Comparison of ENCODE assay signal across 10 cellular contexts in the genomic region with DNA sequence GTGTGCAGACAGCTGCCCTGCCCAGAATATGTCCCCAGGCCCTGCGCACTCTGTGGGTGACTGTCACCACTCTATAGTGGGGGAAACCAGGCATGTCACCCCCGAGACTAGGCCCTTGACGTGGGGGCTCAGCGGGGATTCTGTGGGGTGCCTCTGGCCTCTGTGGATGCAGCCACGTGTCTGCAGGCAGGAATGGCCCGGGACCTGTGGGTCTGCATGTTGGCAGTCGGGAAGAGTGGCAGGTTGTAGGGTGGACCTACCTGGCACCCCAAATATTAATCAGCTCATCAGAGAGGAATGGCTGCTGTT. TPM values are rescaled to one million over a fixed set of nuclear protein-coding genes. Genes with fewer than 3 reads are reported as not detected.
DNase-seq lines count a peak whose midpoint lies in the region; ATAC-seq, FAIRE-seq and TF ChIP-seq lines count a peak whose summit lies in the region.
"Had no signal": no experiment of that assay in that cellular context is flagged by ENCODE, and none has a peak within 500 bp of the region (broad histone marks: within the 10 kb centered on the region; RNA-seq: fewer than 3 reads in every experiment).

No MANE protein-coding gene starts in this region.

- H3K9me3 Mint-ChIP-seq in nephron progenitor cell: no peaks in the 10 kb centered on the region

- H3K4me3 ChIP-seq in GM12865 (ENCODE audit: low read depth, low read length): peak overlapping the region; percentile 58
- peak overlapping the region; percentile 56; the same call in 1 of the 2 replicates for H3K4me3 ChIP-seq in WI38 (ENCODE audit: low read depth, low read length)
- H3K4me3 ChIP-seq in gastroesophageal sphincter: peak overlapping the region in 1 of 2 donors; percentile 43
- H3K4me3 ChIP-seq in gastrocnemius medialis: peak overlapping the region in 3 of 4 donors; percentile 37 to 61 (median 54)

- peaks cover 0 to 23% (median 0%) of the 10 kb centered on the region in 3 donors for H3K4me1 ChIP-seq in gastroesophageal sphincter
- H3K4me1 ChIP-seq in gastrocnemius medialis: peaks cover 24 to 25% of the 10 kb centered on the region in 2 donors

- no peak for TF ChIP-seq EP300 in gastroesophageal sphincter (IDR thresholded peaks at IDR 0.05)

- H3K36me3 ChIP-seq in gastroesophageal sphincter (no peaks in the 10 kb centered on the region), gastrocnemius medialis (no peaks in the 10 kb centered on the region)

- ATAC-seq in gastroesophageal sphincter: no peak
- no peak for ATAC-seq in gastrocnemius medialis
- ATAC-seq in GM21526 (IDR thresholded peaks at IDR 0.05; ENCODE audit: low FRiP score, unreplicated experiment): no peak

- FAIRE-seq in frontal cortex (lab: Jason Lieb, UNC): no peak

- no peak for DNase-seq in GM12865 (ENCODE audit: low read depth)
- DNase-seq in gastrocnemius medialis: no peak
- DNase-seq in NCI-H82 (lab: John Stamatoyannopoulos, UW): no peak
- DNase-seq in frontal cortex (ENCODE audit: low spot score in 2 of 2): no peak
- DNase-seq in nephron progenitor cell: no peak
- DNase-seq: dorsolateral prefrontal cortex, NCI-H1436 had no signal

- no peak for TF ChIP-seq POLR2A in gastroesophageal sphincter (IDR thresholded peaks at IDR 0.05)
- TF ChIP-seq POLR2A in gastrocnemius medialis (IDR thresholded peaks at IDR 0.05): no peak

- no peaks in the 10 kb centered on the region for H3K9me3 ChIP-seq in gastroesophageal sphincter
- no peaks in the 10 kb centered on the region for H3K9me3 ChIP-seq in gastrocnemius medialis

- in situ Hi-C loops in gastrocnemius medialis (cut with MboI; ENCODE audit: low sequenced_read_pairs in 4 of 4): loop anchor here in 2 of 4 donors (10.0 kb wide), 2 partner anchors 58 to 98 kb away; no protein-coding TSS in a partner anchor

- H3K36me3 Mint-ChIP-seq in nephron progenitor cell (ENCODE audit: low read depth): no peaks in the 10 kb centered on the region

- WGBS in gastroesophageal sphincter (ENCODE audit: low coverage in 1 of 2), 2 donors: no CpG with 5 or more reads among the region's 7 CpGs

- TF ChIP-seq CTCF in GM12865 (IDR thresholded peaks at IDR 0.05; ENCODE audit: insufficient read depth, low read depth, low read length, missing control alignments) (no peak), WI38 (IDR thresholded peaks at IDR 0.05; ENCODE audit: low read depth, low read length) (no peak), gastroesophageal sphincter (IDR thresholded peaks at IDR 0.05) (no peak), gastrocnemius medialis (IDR thresholded peaks at IDR 0.05 in 4 of 5, conservative IDR thresholded peaks at IDR 0.05 in 1 of 5) (no peak), nephron progenitor cell (IDR thresholded peaks at IDR 0.05) (no peak)

- intact Hi-C loops in gastrocnemius medialis (cut with DNase I; ENCODE audit: low total_unique reads): no loop called here

- H3K4me3 Mint-ChIP-seq in nephron progenitor cell: no peak overlapping the region

- H3K4me1 Mint-ChIP-seq in nephron progenitor cell: peaks cover 28% of the 10 kb centered on the region

- peaks cover 7% of the 10 kb centered on the region for H3K27me3 Mint-ChIP-seq in nephron progenitor cell (ENCODE audit: low read depth, poor library complexity)

- H3K27me3 ChIP-seq in gastroesophageal sphincter (peaks cover 7% of the 10 kb centered on the region), gastrocnemius medialis (no peaks in the 10 kb centered on the region)

- no peak overlapping the region for H3K27ac Mint-ChIP-seq in nephron progenitor cell

- H3K27ac ChIP-seq in gastroesophageal sphincter (peak overlapping the region in 3 of 4 donors; percentile 55 to 64 (median 62)), gastrocnemius medialis (peak overlapping the region; percentile 75 to 85 (median 78))

RNA-seq across cellular contexts. Expression of gene IL32, which starts 1.0 kb away (rescaled TPM):
- total RNA-seq in gastroesophageal sphincter (10 to 100 TPM in 3 of 4 donors, 1 to 10 TPM in 1; 2.6 to 39.0 (median 21.6) TPM), gastrocnemius medialis (10 to 100 TPM; 45.4 to 79.0 (median 54.6) TPM), frontal cortex (0.82 TPM)

RNA-seq across cellular contexts. Expression of gene MMP25, which starts 20.0 kb away (rescaled TPM):
- total RNA-seq in gastroesophageal sphincter (1 to 10 TPM in 2 of 4 donors, not detected in 2; 1.6 to 2.6 TPM), gastrocnemius medialis (under 1 TPM in 3 of 4 donors, not detected in 1; 0.15 to 0.75 (median 0.58) TPM), frontal cortex (0.41 TPM)

RNA-seq across cellular contexts. Expression of gene BICDL2, which starts 29.6 kb away (rescaled TPM):
- total RNA-seq in gastroesophageal sphincter (1 to 10 TPM in 1 of 4 donors, under 1 TPM in 2, not detected in 1; 0.31 to 3.1 (median 0.31) TPM), gastrocnemius medialis (under 1 TPM in 1 of 4 donors, not detected in 3; 0.32 TPM), frontal cortex (not detected)

RNA-seq across cellular contexts. Expression of gene ZSCAN10, which starts 32.7 kb away (rescaled TPM):
- total RNA-seq in gastroesophageal sphincter (1 to 10 TPM in 1 of 4 donors, not detected in 3; 1.7 TPM), gastrocnemius medialis (not detected), frontal cortex (not detected)

RNA-seq across cellular contexts. Expression of gene THOC6, which starts 42.6 kb away (rescaled TPM):
- 10 to 100 TPM; 17.6 to 28.2 (median 25.0) TPM for total RNA-seq in gastroesophageal sphincter
- total RNA-seq in gastrocnemius medialis: 10 to 100 TPM; 15.0 to 31.1 (median 21.5) TPM
- total RNA-seq in frontal cortex: 6.1 TPM
